ENCODE assay signal across 8 cellular contexts in genomic region chr2:196233033-196233807, GRCh38.
DNase-seq lines count a peak whose midpoint lies in the region; ATAC-seq and TF ChIP-seq lines count a peak whose summit lies in the region.

No MANE protein-coding gene starts in this region.

- no peak overlapping the region for H3K9ac ChIP-seq in IMR-90 (ENCODE audit: low read depth, low read length)

- H3K27ac ChIP-seq in IMR-90 (ENCODE audit: insufficient read depth, low read length) = 0 out of 2 replicates have a peak overlapping the region, but pooled peaks have one; percentile 28

- TF ChIP-seq RAD21 in IMR-90 (IDR thresholded peaks at IDR 0.05; ENCODE audit: low read length) = no peak

- DNase-seq in AG08396 (ENCODE audit: low spot score) (peak; percentile 41), IMR-90 (peak; percentile 85), amniotic stem cell (lab: John Stamatoyannopoulos, UW) (peak; percentile 49), left kidney (ENCODE audit: low read depth, low spot score) (peak; percentile 9), NCI-H1436 (lab: John Stamatoyannopoulos, UW) (no peak), cerebellar nuclear complex (lab: John Stamatoyannopoulos, UW) (no peak), SHP77 (lab: John Stamatoyannopoulos, UW) (no peak)

- H2BK120ac ChIP-seq in IMR-90 (ENCODE audit: low read depth, low read length) = peak overlapping the region; percentile 80

- H3K4me2 ChIP-seq in IMR-90 (ENCODE audit: low read depth, low read length) = peak overlapping the region; percentile 54

- no peaks in the 10 kb centered on the region for H3K36me3 ChIP-seq in IMR-90 (ENCODE audit: control insufficient read depth, insufficient read depth, low read length)

- H3K9me1 ChIP-seq in IMR-90 (ENCODE audit: insufficient read depth, low read length) = no peaks in the 10 kb centered on the region

- H2AK5ac ChIP-seq in IMR-90 (ENCODE audit: low read depth, low read length) = peak overlapping the region; percentile 21; the same call in 1 of the 2 replicates

- no TSS peak for BruUV-seq in IMR-90 (replicated peaks; lab: Mats Ljungman, UMichigan)

- 4% methylated on average over 4 of the region's 5 CpGs; no CpG with 5 or more reads in 1 of the 2 experiments for WGBS in IMR-90 (ENCODE audit: extremely low coverage in 2 of 2, insufficient read length in 1 of 2), 2 experiments

- dilution Hi-C loops in IMR-90 (cut with HindIII; ENCODE audit: low sequenced_read_pairs, unreplicated experiment) = no loop called here

- peak overlapping the region; percentile 76 for H2BK5ac ChIP-seq in IMR-90 (ENCODE audit: low read depth, low read length, poor library complexity, severe bottlenecking)

- H3K27me3 ChIP-seq in IMR-90 (ENCODE audit: control insufficient read depth, insufficient read depth, low read length) = no peaks in the 10 kb centered on the region

- peak overlapping the region; percentile 3 to 73; a peak in 2 of 4 replicates for H4K8ac ChIP-seq in IMR-90 (ENCODE audit: low read depth in 2 of 2, low read length in 2 of 2)

- peak overlapping the region; percentile 76; the same call in 1 of the 2 replicates for H3K4ac ChIP-seq in IMR-90 (ENCODE audit: low read depth, low read length)

- no peak overlapping the region for H3K4me3 ChIP-seq in IMR-90 (ENCODE audit: insufficient read depth, low read depth, low read length)

- 0 out of 4 replicates have a peak, but pooled peaks cover 0 to 2% of the 10 kb centered on the region in 2 experiments for H3K79me1 ChIP-seq in IMR-90 (ENCODE audit: low read depth in 1 of 2, low read length in 2 of 2)

- H3K4me1 ChIP-seq in IMR-90 (ENCODE audit: control insufficient read depth, insufficient read depth, low read length) = peaks cover 5% of the 10 kb centered on the region; the same call in 1 of the 2 replicates

- peak overlapping the region; percentile 88; the same call in 1 of the 2 replicates for H4K5ac ChIP-seq in IMR-90 (ENCODE audit: low read depth, low read length)

- H2BK15ac ChIP-seq in IMR-90 (ENCODE audit: low read depth, low read length) = peak overlapping the region; percentile 33; the same call in 1 of the 3 replicates

- ATAC-seq in GM19395 (IDR thresholded peaks at IDR 0.05; ENCODE audit: unreplicated experiment) (peak; percentile 33), IMR-90 (ENCODE audit: low read depth) (peak; percentile 79)

- no peak overlapping the region for H2AK9ac ChIP-seq in IMR-90 (replicated peaks; ENCODE audit: low read depth, low read length, poor library complexity)

- H3K56ac ChIP-seq in IMR-90 (ENCODE audit: extremely low read depth, insufficient read depth, low read length) = peak overlapping the region; percentile 8; the same call in 1 of the 2 replicates

- POLR2A ChIA-PET in IMR-90 (lab: Charles Lee; ENCODE audit: unreplicated experiment) = interaction anchor here (0.8 to 1.4 kb wide), 3 partner anchors 10 to 62 kb away, joined by 4 to 5 read pairs (median 4); partner anchors contain the start of gene STK17B

- peak overlapping the region; percentile 56; the same call in 1 of the 2 replicates for H4K91ac ChIP-seq in IMR-90 (ENCODE audit: insufficient read depth, low read depth, low read length)

- intact Hi-C loops in IMR-90 (cut with micrococcal nuclease) = loop anchor here (5.0 kb wide), 1 partner anchor 61 kb away; the partner anchor contains the start of gene STK17B

- peak overlapping the region; percentile 58 for H2BK20ac ChIP-seq in IMR-90 (ENCODE audit: low read depth, low read length)

- H3K14ac ChIP-seq in IMR-90 (replicated peaks; ENCODE audit: low read depth, low read length) = peak overlapping the region; percentile 68; the same call in 1 of the 2 replicates

- no peaks in the 10 kb centered on the region for H3K9me3 ChIP-seq in IMR-90 (ENCODE audit: control insufficient read depth, insufficient read depth, low read length)

- in situ Hi-C loops in IMR-90 (cut with MboI; ENCODE audit: low sequenced_read_pairs) = no loop called here

- TF ChIP-seq POLR2A in IMR-90 (IDR thresholded peaks at IDR 0.05; ENCODE audit: low read depth, low read length) = no peak

- no peak overlapping the region for H2AFZ ChIP-seq in IMR-90 (replicated peaks; ENCODE audit: low read length, poor library complexity)

- peak overlapping the region; percentile 36; the same call in 1 of the 2 replicates for H3K23ac ChIP-seq in IMR-90 (ENCODE audit: low read depth, low read length)

- peak overlapping the region; percentile 98; the same call in 1 of the 2 replicates for H3K18ac ChIP-seq in IMR-90 (ENCODE audit: low read depth, low read length)

- H4K20me1 ChIP-seq in IMR-90 (ENCODE audit: insufficient read depth, low read length) = no peaks in the 10 kb centered on the region

- TF ChIP-seq CTCF in IMR-90 (conservative IDR thresholded peaks at IDR 0.05; ENCODE audit: low read depth, low read length) = no peak

- CTCF ChIA-PET in IMR-90 (lab: Yijun Ruan, JAX) = interaction anchor here (0.6 to 1.5 kb wide), 6 partner anchors 33 to 1003 kb away, joined by 3 to 4 read pairs (median 4); no protein-coding TSS in a partner anchor

TF ChIP-seq in IMR-90, 13 proteins besides CTCF, POLR2A, EP300 and RAD21:
- no peak for TF ChIP-seq RCOR1 (IDR thresholded peaks at IDR 0.05; ENCODE audit: insufficient replicate concordance, low read length)
- TF ChIP-seq FOS (IDR thresholded peaks at IDR 0.05; ENCODE audit: low read depth, low read length) = peak; percentile 80
- TF ChIP-seq CEBPB (IDR thresholded peaks at IDR 0.05; ENCODE audit: low read depth, low read length) = 0 out of 2 replicates have a peak, but pooled peaks have one; percentile 29
- no peak for TF ChIP-seq USF2 (IDR thresholded peaks at IDR 0.05; ENCODE audit: low read depth, low read length)
- 0 out of 2 replicates have a peak, but pooled peaks have one; percentile 6 for TF ChIP-seq BHLHE40 (IDR thresholded peaks at IDR 0.05; ENCODE audit: low read depth, low read length)

Comparison
In these comparisons a context has a peak if more than half of its experiments do, and no peak if none do; other contexts are left out.
1. DNase-seq: peak in AG08396 (single experiment), IMR-90 (single experiment), amniotic stem cell (single experiment) and left kidney (single experiment); none in NCI-H1436 (single experiment), cerebellar nuclear complex (0 of 2) and SHP77 (0 of 2).